Comparison of ENCODE assay signal across 31 cellular contexts in genomic region chr14:20603813-20604212, GRCh38. TPM values are rescaled to one million over a fixed set of nuclear protein-coding genes. Genes with fewer than 3 reads are reported as not detected.
A peak's percentile ranks its signal among the peaks of the same experiment; 100 is the strongest.
DNase-seq lines count a peak whose midpoint lies in the region; FAIRE-seq and TF ChIP-seq lines count a peak whose summit lies in the region.
"Had no signal": no experiment of that assay in that cellular context is flagged by ENCODE, and none has a peak within 500 bp of the region (broad histone marks: within the 10 kb centered on the region; RNA-seq: fewer than 3 reads in every experiment).

No MANE protein-coding gene starts in this region.

- peaks cover 10% of the 10 kb centered on the region for H3K4me1 Mint-ChIP-seq in activated CD4-positive, alpha-beta T cell treated with anti-CD3 and anti-CD28 coated beads, Interleukin-2, amount 10 ng/mL, durations not matched to agents 7 days and 5 days
- no peaks in the 10 kb centered on the region for H3K4me1 Mint-ChIP-seq in endodermal cell

- H3K4me3 Mint-ChIP-seq in activated CD4-positive, alpha-beta T cell treated with anti-CD3 and anti-CD28 coated beads, Interleukin-2, amount 10 ng/mL, durations not matched to agents 7 days and 5 days = no peak overlapping the region
- H3K4me3 Mint-ChIP-seq in endodermal cell = no peak overlapping the region
- H3K4me3 Mint-ChIP-seq: CD8-positive, alpha-beta T cell; H9; HFFc6; IgD-negative memory B cell; T-helper 17 cell had no signal

- no peaks in the 10 kb centered on the region for H3K9me3 Mint-ChIP-seq in activated CD4-positive, alpha-beta T cell treated with anti-CD3 and anti-CD28 coated beads, Interleukin-2, amount 10 ng/mL, durations not matched to agents 7 days and 5 days
- no peaks in the 10 kb centered on the region for H3K9me3 Mint-ChIP-seq in endodermal cell
- H3K9me3 Mint-ChIP-seq: CD8-positive, alpha-beta T cell; H9; HFFc6; IgD-negative memory B cell had no signal

- CTCF ChIA-PET in activated CD4-positive, alpha-beta T cell treated with anti-CD3 and anti-CD28 coated beads, Interleukin-2, amount 10 ng/mL, durations not matched to agents 7 days and 5 days (lab: Charles Lee) = no interaction called here

- H3K4me1 ChIP-seq in endodermal cell (ENCODE audit: control insufficient read depth, insufficient read depth, low read length) = no peaks in the 10 kb centered on the region
- H3K4me1 ChIP-seq: Peyer's patch had no signal

- FAIRE-seq in bronchial epithelial cell (lab: Jason Lieb, UNC) = peak; percentile 18
- FAIRE-seq: A549 had no signal

- DNase-seq in DMS 273 (lab: John Stamatoyannopoulos, UW; ENCODE audit: unreplicated experiment) (peak; percentile 98), HL-60 (ENCODE audit: low read depth in 1 of 2, low spot score in 1 of 2) (peak in 1 of 2 experiments; percentile 39), NCI-H446 (lab: John Stamatoyannopoulos, UW) (peak; percentile 60 to 93), bronchial epithelial cell (ENCODE audit: low read depth) (no peak), endodermal cell (no peak), NCI-H510A (lab: John Stamatoyannopoulos, UW) (no peak)
- no peak for DNase-seq in activated CD4-positive, alpha-beta T cell treated with anti-CD3 and anti-CD28 coated beads, Interleukin-2, amount 10 ng/mL, durations not matched to agents 7 days and 5 days
- no peak for DNase-seq in stimulated activated CD4-positive, alpha-beta T cell treated with anti-CD3 and anti-CD28 coated beads, Interleukin-2, amount 100 ng/mL, for 48 hours
- DNase-seq: AML-193; C1 segment of cervical spinal cord; CD8-positive, alpha-beta T cell; DMS153; DND-41; H9; HFFc6; MM.1S; NCI-H1048; NCI-H1417; NCI-H187; NCI-H2081 treated with DMSO at 0.1 percent for 48 hours; NCI-H748 treated with DMSO at 0.1 percent for 48 hours; OCI-M1; Peyer's patch; SIG-M5; SK-N-SH; SW 1271; T-helper 17 cell; T1000 had no signal

- no peaks in the 10 kb centered on the region for H3K36me3 Mint-ChIP-seq in activated CD4-positive, alpha-beta T cell treated with anti-CD3 and anti-CD28 coated beads, Interleukin-2, amount 10 ng/mL, durations not matched to agents 7 days and 5 days (ENCODE audit: low read depth)
- no peaks in the 10 kb centered on the region for H3K36me3 Mint-ChIP-seq in endodermal cell (ENCODE audit: low read depth)
- H3K36me3 Mint-ChIP-seq: CD8-positive, alpha-beta T cell; IgD-negative memory B cell had no signal

- H3K9ac ChIP-seq in endodermal cell (ENCODE audit: extremely low read depth, low read length, poor library complexity, severe bottlenecking) = no peak overlapping the region
- H3K9ac ChIP-seq: KMS-11, SK-N-SH had no signal

- WGBS in endodermal cell (ENCODE audit: insufficient coverage in 1 of 2, insufficient read length in 1 of 2), 2 experiments = 92% methylated on average over 3 of the region's 3 CpGs

- H3K27ac ChIP-seq in HL-60 (replicated peaks) (peak overlapping the region; percentile 17; the same call in 1 of the 2 replicates), endodermal cell (ENCODE audit: low read depth, low read length) (no peak overlapping the region)
- H3K27ac ChIP-seq: A549, KMS-11, Peyer's patch had no signal

- H3K36me3 ChIP-seq in bronchial epithelial cell (ENCODE audit: control insufficient read depth, insufficient read depth, low read length) = no peaks in the 10 kb centered on the region
- no peaks in the 10 kb centered on the region for H3K36me3 ChIP-seq in endodermal cell (ENCODE audit: control insufficient read depth, insufficient read depth, low read length)
- H3K36me3 ChIP-seq: Peyer's patch had no signal

- H3K27me3 Mint-ChIP-seq in activated CD4-positive, alpha-beta T cell treated with anti-CD3 and anti-CD28 coated beads, Interleukin-2, amount 10 ng/mL, durations not matched to agents 7 days and 5 days = no peaks in the 10 kb centered on the region
- no peaks in the 10 kb centered on the region for H3K27me3 Mint-ChIP-seq in endodermal cell (ENCODE audit: insufficient read depth)
- H3K27me3 Mint-ChIP-seq: IgD-negative memory B cell had no signal

- no peaks in the 10 kb centered on the region for H3K27me3 ChIP-seq in HL-60 (ENCODE audit: insufficient read depth, poor library complexity, severe bottlenecking)
- H3K27me3 ChIP-seq in bronchial epithelial cell (ENCODE audit: control insufficient read depth, insufficient read depth, low read length) = no peaks in the 10 kb centered on the region
- no peaks in the 10 kb centered on the region for H3K27me3 ChIP-seq in endodermal cell (ENCODE audit: control insufficient read depth, insufficient read depth, low read length, poor library complexity, severe bottlenecking)
- H3K27me3 ChIP-seq: Peyer's patch had no signal

- H3K27ac Mint-ChIP-seq in activated CD4-positive, alpha-beta T cell treated with anti-CD3 and anti-CD28 coated beads, Interleukin-2, amount 10 ng/mL, durations not matched to agents 7 days and 5 days = no peak overlapping the region
- H3K27ac Mint-ChIP-seq in endodermal cell = no peak overlapping the region
- H3K27ac Mint-ChIP-seq: CD8-positive, alpha-beta T cell; H9; HFFc6; T-helper 17 cell had no signal

- POLR2A ChIA-PET in activated CD4-positive, alpha-beta T cell treated with anti-CD3 and anti-CD28 coated beads, Interleukin-2, amount 10 ng/mL, durations not matched to agents 7 days and 5 days (lab: Charles Lee) = no interaction called here

- H3K4me3 ChIP-seq in HL-60 (replicated peaks; ENCODE audit: insufficient read depth, low read length) (no peak overlapping the region), bronchial epithelial cell (ENCODE audit: low read depth, low read length) (no peak overlapping the region), endodermal cell (ENCODE audit: low read length) (no peak overlapping the region)
- H3K4me3 ChIP-seq: A549, Peyer's patch had no signal

- H3K9me3 ChIP-seq in endodermal cell (ENCODE audit: control insufficient read depth, low read length) = no peaks in the 10 kb centered on the region
- H3K9me3 ChIP-seq: A549, Peyer's patch, SK-N-SH had no signal

- TF ChIP-seq CTCF in HL-60 (IDR thresholded peaks at IDR 0.05; ENCODE audit: insufficient read depth, low read length) (no peak), bronchial epithelial cell (IDR thresholded peaks at IDR 0.05; ENCODE audit: insufficient read depth, low read length, severe bottlenecking) (no peak), endodermal cell (conservative IDR thresholded peaks at IDR 0.05) (no peak)

RNA-seq across cellular contexts. Expression of gene RNASE12, which starts 12.6 kb away (rescaled TPM):
- total RNA-seq in bronchial epithelial cell = not detected in 2 replicates
- total RNA-seq in activated CD4-positive, alpha-beta T cell treated with anti-CD3 and anti-CD28 coated beads, Interleukin-2, amount 10 ng/mL, durations not matched to agents 7 days and 5 days = not detected
- total RNA-seq in endodermal cell = not detected
- not detected for polyA plus RNA-seq in endodermal cell (2013, experiment 1 of 2)
- not detected for polyA plus RNA-seq in endodermal cell (2013, experiment 2 of 2)
- total RNA-seq: CD8-positive, alpha-beta T cell; H9; HFFc6; Peyer's patch; T-helper 17 cell had no signal
- polyA plus RNA-seq: A549, IgD-negative memory B cell, SK-N-SH had no signal

RNA-seq across cellular contexts. Expression of gene RNASE11, which starts 16.0 kb away (rescaled TPM):
- total RNA-seq in bronchial epithelial cell = not detected in 2 replicates
- not detected for total RNA-seq in activated CD4-positive, alpha-beta T cell treated with anti-CD3 and anti-CD28 coated beads, Interleukin-2, amount 10 ng/mL, durations not matched to agents 7 days and 5 days
- total RNA-seq in endodermal cell = not detected
- not detected for polyA plus RNA-seq in endodermal cell (2013, experiment 1 of 2)
- not detected for polyA plus RNA-seq in endodermal cell (2013, experiment 2 of 2)
- total RNA-seq: CD8-positive, alpha-beta T cell; H9; HFFc6; Peyer's patch; T-helper 17 cell had no signal
- polyA plus RNA-seq: A549, IgD-negative memory B cell, SK-N-SH had no signal

RNA-seq across cellular contexts. Expression of gene OR6S1, which starts 37.7 kb away (rescaled TPM):
- total RNA-seq in bronchial epithelial cell (not detected in 2 replicates), endodermal cell (not detected)
- not detected for total RNA-seq in activated CD4-positive, alpha-beta T cell treated with anti-CD3 and anti-CD28 coated beads, Interleukin-2, amount 10 ng/mL, durations not matched to agents 7 days and 5 days
- polyA plus RNA-seq in endodermal cell (2013, experiment 1 of 2) = not detected
- not detected for polyA plus RNA-seq in endodermal cell (2013, experiment 2 of 2)
- total RNA-seq: CD8-positive, alpha-beta T cell; H9; HFFc6; Peyer's patch; T-helper 17 cell had no signal
- polyA plus RNA-seq: A549, IgD-negative memory B cell, SK-N-SH had no signal

RNA-seq across cellular contexts. Expression of gene RNASE9, which starts 43.0 kb away (rescaled TPM):
- total RNA-seq in bronchial epithelial cell = not detected in 2 replicates
- not detected for total RNA-seq in activated CD4-positive, alpha-beta T cell treated with anti-CD3 and anti-CD28 coated beads, Interleukin-2, amount 10 ng/mL, durations not matched to agents 7 days and 5 days
- total RNA-seq in endodermal cell = not detected
- not detected for polyA plus RNA-seq in endodermal cell (2013, experiment 1 of 2)
- not detected for polyA plus RNA-seq in endodermal cell (2013, experiment 2 of 2)
- total RNA-seq: CD8-positive, alpha-beta T cell; H9; HFFc6; Peyer's patch; T-helper 17 cell had no signal
- polyA plus RNA-seq: A549, IgD-negative memory B cell, SK-N-SH had no signal

Comparison
In these comparisons a context has a peak if more than half of its experiments do, and no peak if none do; other contexts are left out.
1. DNase-seq: peak in DMS 273 (single experiment) and NCI-H446 (2 of 2); none in bronchial epithelial cell (single experiment), activated CD4-positive, alpha-beta T cell treated with anti-CD3 and anti-CD28 coated beads, Interleukin-2, amount 10 ng/mL, durations not matched to agents 7 days and 5 days (single experiment), endodermal cell (single experiment), stimulated activated CD4-positive, alpha-beta T cell treated with anti-CD3 and anti-CD28 coated beads, Interleukin-2, amount 100 ng/mL, for 48 hours (0 of 2) and NCI-H510A (single experiment).